In the genomic region with DNA sequence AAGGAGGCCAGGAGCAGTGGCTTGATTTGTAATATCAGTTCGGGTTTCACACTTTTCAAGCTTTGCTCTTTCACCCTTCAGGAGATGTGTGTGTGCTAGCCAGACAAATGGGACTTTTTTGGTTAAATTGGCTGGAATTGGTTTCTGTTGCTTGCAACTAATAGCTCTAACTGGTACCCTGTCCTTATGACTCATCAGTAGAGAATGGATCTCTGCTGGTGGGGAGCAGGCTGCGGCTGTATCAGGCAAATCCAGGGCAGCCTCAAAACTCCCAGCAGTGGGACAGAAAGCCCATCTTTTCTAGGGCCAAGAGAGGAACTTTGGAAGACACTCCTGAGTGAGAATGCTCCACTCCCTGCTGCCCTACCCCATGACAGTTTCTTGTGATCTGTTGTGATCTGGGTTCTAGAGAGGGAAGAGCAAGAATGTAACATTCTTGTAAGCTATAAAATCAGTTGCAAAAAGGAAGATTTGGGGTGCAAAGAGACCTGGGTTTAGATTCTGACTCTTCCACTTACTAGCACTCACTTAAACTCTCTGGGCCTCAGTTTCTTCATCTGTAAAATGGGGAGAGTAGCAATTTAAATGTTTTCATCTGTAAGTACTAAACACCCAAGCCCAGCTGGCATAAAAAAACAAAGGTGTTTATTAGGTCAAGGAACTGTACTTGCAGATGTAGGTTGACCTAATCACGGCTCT, we compare ENCODE assay signal across 2 cellular contexts.
TF ChIP-seq lines count a peak whose summit lies in the region.

No MANE protein-coding gene starts in this region.

TF ChIP-seq in SK-N-SH treated with all-trans-retinoic acid at 6 μM for 48 hours, 23 proteins besides CTCF, POLR2A, EP300 and RAD21:
- no peak for TF ChIP-seq OSR1 (CRISPR knock-in tag; IDR thresholded peaks at IDR 0.05)
- no peak for TF ChIP-seq ZNF565 (CRISPR knock-in tag; conservative IDR thresholded peaks at IDR 0.05; ENCODE audit: low read depth)
- no peak for TF ChIP-seq RARB (CRISPR knock-in tag; IDR thresholded peaks at IDR 0.05)
- no peak for TF ChIP-seq TOX (CRISPR knock-in tag; IDR thresholded peaks at IDR 0.05; ENCODE audit: borderline replicate concordance)
- TF ChIP-seq TCF4 (CRISPR knock-in tag; IDR thresholded peaks at IDR 0.05; ENCODE audit: borderline replicate concordance): no peak
- no peak for TF ChIP-seq BACH2 (CRISPR knock-in tag; IDR thresholded peaks at IDR 0.05; ENCODE audit: borderline replicate concordance)
- no peak for TF ChIP-seq CSDC2 (CRISPR knock-in tag; IDR thresholded peaks at IDR 0.05)
- TF ChIP-seq ZFP30 (CRISPR knock-in tag; IDR thresholded peaks at IDR 0.05): no peak
- no peak for TF ChIP-seq GLIS3 (CRISPR knock-in tag; IDR thresholded peaks at IDR 0.05)
- TF ChIP-seq ZNF8 (CRISPR knock-in tag; IDR thresholded peaks at IDR 0.05): no peak
- no peak for TF ChIP-seq TSHZ2 (CRISPR knock-in tag; IDR thresholded peaks at IDR 0.05)
- TF ChIP-seq ISL1 (CRISPR knock-in tag; IDR thresholded peaks at IDR 0.05): no peak
- TF ChIP-seq, protein P1, sequence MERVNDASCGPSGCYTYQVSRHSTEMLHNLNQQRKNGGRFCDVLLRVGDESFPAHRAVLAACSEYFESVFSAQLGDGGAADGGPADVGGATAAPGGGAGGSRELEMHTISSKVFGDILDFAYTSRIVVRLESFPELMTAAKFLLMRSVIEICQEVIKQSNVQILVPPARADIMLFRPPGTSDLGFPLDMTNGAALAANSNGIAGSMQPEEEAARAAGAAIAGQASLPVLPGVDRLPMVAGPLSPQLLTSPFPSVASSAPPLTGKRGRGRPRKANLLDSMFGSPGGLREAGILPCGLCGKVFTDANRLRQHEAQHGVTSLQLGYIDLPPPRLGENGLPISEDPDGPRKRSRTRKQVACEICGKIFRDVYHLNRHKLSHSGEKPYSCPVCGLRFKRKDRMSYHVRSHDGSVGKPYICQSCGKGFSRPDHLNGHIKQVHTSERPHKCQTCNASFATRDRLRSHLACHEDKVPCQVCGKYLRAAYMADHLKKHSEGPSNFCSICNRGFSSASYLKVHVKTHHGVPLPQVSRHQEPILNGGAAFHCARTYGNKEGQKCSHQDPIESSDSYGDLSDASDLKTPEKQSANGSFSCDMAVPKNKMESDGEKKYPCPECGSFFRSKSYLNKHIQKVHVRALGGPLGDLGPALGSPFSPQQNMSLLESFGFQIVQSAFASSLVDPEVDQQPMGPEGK (CRISPR knock-in tag; IDR thresholded peaks at IDR 0.05; ENCODE audit: borderline replicate concordance): no peak
- TF ChIP-seq ZC3H10 (CRISPR knock-in tag; IDR thresholded peaks at IDR 0.05): no peak
- TF ChIP-seq ARNTL (CRISPR knock-in tag; IDR thresholded peaks at IDR 0.05; ENCODE audit: borderline replicate concordance, low read depth): no peak

TF ChIP-seq in SK-N-SH, 30 proteins besides CTCF, POLR2A, EP300 and RAD21:
- TF ChIP-seq RFX5 (IDR thresholded peaks at IDR 0.05; ENCODE audit: low read length) (no peak), TCF12 (IDR thresholded peaks at IDR 0.05) (no peak), USF2 (IDR thresholded peaks at IDR 0.05; ENCODE audit: borderline replicate concordance, low read depth, low read length) (no peak), POLR2AphosphoS5 (IDR thresholded peaks at IDR 0.05; ENCODE audit: low read depth, low read length) (no peak), TEAD4 (IDR thresholded peaks at IDR 0.05; ENCODE audit: borderline replicate concordance, insufficient read depth) (no peak), GABPA (IDR thresholded peaks at IDR 0.05; ENCODE audit: low read depth) (no peak)
- TF ChIP-seq, protein P2, sequence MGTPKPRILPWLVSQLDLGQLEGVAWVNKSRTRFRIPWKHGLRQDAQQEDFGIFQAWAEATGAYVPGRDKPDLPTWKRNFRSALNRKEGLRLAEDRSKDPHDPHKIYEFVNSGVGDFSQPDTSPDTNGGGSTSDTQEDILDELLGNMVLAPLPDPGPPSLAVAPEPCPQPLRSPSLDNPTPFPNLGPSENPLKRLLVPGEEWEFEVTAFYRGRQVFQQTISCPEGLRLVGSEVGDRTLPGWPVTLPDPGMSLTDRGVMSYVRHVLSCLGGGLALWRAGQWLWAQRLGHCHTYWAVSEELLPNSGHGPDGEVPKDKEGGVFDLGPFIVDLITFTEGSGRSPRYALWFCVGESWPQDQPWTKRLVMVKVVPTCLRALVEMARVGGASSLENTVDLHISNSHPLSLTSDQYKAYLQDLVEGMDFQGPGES (IDR thresholded peaks at IDR 0.05; ENCODE audit: low read depth, low read length): no peak
